1 cellular context compared by ENCODE assay signal in the genomic region with DNA sequence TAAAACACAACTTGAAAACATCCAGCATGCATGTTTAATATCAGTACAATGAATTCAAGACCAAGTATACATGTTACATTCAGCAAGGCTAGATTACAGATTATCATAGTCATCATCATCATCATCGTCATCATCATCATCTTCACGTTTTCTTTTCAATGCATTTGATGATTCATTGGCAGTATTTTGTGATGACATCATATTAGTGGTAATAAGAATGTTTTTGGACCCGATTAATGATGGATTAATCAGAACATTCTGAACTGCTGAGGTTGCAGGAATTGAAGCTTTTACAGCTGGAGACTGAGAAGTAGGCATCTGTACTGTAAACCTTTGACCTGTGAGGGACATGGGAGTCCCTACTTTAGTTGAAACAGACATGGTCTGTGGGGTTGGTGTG.
TF ChIP-seq lines count a peak whose summit lies in the region.

No MANE protein-coding gene starts in this region.

TF ChIP-seq in IMR-90, 13 proteins besides CTCF, POLR2A, EP300 and RAD21:
- TF ChIP-seq CHD1 (IDR thresholded peaks at IDR 0.05; ENCODE audit: low read depth, low read length) (no peak), MAZ (IDR thresholded peaks at IDR 0.05; ENCODE audit: borderline replicate concordance, low read depth, low read length) (no peak), SMC3 (IDR thresholded peaks at IDR 0.05; ENCODE audit: low read depth, low read length) (no peak), FOS (IDR thresholded peaks at IDR 0.05; ENCODE audit: low read depth, low read length) (0 out of 2 replicates have a peak, but pooled peaks have one; percentile 30), RFX5 (IDR thresholded peaks at IDR 0.05; ENCODE audit: low read depth, low read length) (no peak), MXI1 (IDR thresholded peaks at IDR 0.05; ENCODE audit: borderline replicate concordance, low read depth, low read length) (no peak), RCOR1 (IDR thresholded peaks at IDR 0.05; ENCODE audit: insufficient replicate concordance, low read length) (no peak), CEBPB (IDR thresholded peaks at IDR 0.05; ENCODE audit: low read depth, low read length) (no peak), MAFK (IDR thresholded peaks at IDR 0.05; ENCODE audit: low read depth, low read length) (peak; percentile 84), BHLHE40 (IDR thresholded peaks at IDR 0.05; ENCODE audit: low read depth, low read length) (no peak), NFE2L2 (IDR thresholded peaks at IDR 0.05; ENCODE audit: low read depth, low read length) (no peak)
- TF ChIP-seq, protein P1, sequence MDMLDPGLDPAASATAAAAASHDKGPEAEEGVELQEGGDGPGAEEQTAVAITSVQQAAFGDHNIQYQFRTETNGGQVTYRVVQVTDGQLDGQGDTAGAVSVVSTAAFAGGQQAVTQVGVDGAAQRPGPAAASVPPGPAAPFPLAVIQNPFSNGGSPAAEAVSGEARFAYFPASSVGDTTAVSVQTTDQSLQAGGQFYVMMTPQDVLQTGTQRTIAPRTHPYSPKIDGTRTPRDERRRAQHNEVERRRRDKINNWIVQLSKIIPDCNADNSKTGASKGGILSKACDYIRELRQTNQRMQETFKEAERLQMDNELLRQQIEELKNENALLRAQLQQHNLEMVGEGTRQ (IDR thresholded peaks at IDR 0.05; ENCODE audit: low read depth, low read length): no peak
- TF ChIP-seq, protein P2, sequence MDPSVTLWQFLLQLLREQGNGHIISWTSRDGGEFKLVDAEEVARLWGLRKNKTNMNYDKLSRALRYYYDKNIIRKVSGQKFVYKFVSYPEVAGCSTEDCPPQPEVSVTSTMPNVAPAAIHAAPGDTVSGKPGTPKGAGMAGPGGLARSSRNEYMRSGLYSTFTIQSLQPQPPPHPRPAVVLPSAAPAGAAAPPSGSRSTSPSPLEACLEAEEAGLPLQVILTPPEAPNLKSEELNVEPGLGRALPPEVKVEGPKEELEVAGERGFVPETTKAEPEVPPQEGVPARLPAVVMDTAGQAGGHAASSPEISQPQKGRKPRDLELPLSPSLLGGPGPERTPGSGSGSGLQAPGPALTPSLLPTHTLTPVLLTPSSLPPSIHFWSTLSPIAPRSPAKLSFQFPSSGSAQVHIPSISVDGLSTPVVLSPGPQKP (IDR thresholded peaks at IDR 0.05; ENCODE audit: borderline replicate concordance, low read depth, low read length): no peak
